ENCODE assay signal across 8 cellular contexts in the genomic region with DNA sequence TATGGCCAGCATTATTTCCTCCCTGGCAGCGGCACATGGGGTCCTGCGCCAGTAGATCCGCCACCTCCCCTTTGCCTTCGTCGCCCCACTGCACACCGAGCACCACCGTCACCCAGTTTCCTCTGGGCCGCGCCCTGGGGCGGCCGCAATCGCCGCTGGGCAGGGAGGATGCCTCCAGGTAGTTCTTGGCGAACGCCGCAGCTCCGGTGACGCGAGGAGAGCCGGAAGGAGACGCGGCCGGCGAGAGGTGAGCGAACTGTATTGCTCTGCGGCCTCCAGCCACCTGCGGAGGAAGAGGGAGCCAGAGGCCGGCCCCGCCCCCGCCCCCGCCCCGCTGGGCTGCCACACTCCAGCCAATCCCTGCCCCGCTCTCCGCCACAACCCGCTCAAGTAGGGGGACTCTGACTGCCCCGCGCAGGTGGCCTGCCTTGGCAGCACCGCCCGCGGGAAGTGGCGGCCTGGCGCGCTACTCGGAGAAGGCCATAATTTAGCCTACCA. TPM values are rescaled to one million over a fixed set of nuclear protein-coding genes. Genes with fewer than 3 reads are reported as not detected.
A peak's percentile ranks its signal among the peaks of the same experiment; 100 is the strongest.
DNase-seq lines count a peak whose midpoint lies in the region; ATAC-seq and TF ChIP-seq lines count a peak whose summit lies in the region.

No MANE protein-coding gene starts in this region.

- peaks cover 35% of the 10 kb centered on the region for H3K4me1 Mint-ChIP-seq in activated CD8-positive, alpha-beta T cell treated with anti-CD3 and anti-CD28 coated beads, Interleukin-2, amount 10 ng/mL, durations not matched to agents 7 days and 5 days (ENCODE audit: low read depth)

- H3K9me3 Mint-ChIP-seq in activated CD8-positive, alpha-beta T cell treated with anti-CD3 and anti-CD28 coated beads, Interleukin-2, amount 10 ng/mL, durations not matched to agents 7 days and 5 days (ENCODE audit: insufficient read depth): peaks cover 5% of the 10 kb centered on the region

- peak overlapping the region; percentile 56 for H3K4me3 Mint-ChIP-seq in activated CD8-positive, alpha-beta T cell treated with anti-CD3 and anti-CD28 coated beads, Interleukin-2, amount 10 ng/mL, durations not matched to agents 7 days and 5 days

- TF ChIP-seq CTCF in KMS-11 (conservative IDR thresholded peaks at IDR 0.05; ENCODE audit: low read depth, low read length): no peak
- no peak for TF ChIP-seq CTCF in esophagus muscularis mucosa (IDR thresholded peaks at IDR 0.05)

- CTCF ChIA-PET in activated CD8-positive, alpha-beta T cell treated with anti-CD3 and anti-CD28 coated beads, Interleukin-2, amount 10 ng/mL, durations not matched to agents 7 days and 5 days (lab: Charles Lee): no interaction called here

- H3K9ac ChIP-seq in KMS-11 (peak overlapping the region; percentile 4; the same call in 1 of the 2 replicates), rectal smooth muscle tissue (ENCODE audit: low read length) (no peak overlapping the region)

- POLR2A ChIA-PET in activated CD8-positive, alpha-beta T cell treated with anti-CD3 and anti-CD28 coated beads, Interleukin-2, amount 10 ng/mL, durations not matched to agents 7 days and 5 days (lab: Charles Lee): interaction anchor here (0.6 to 1.4 kb wide), 3 partner anchors 12 to 149 kb away, joined by 3 read pairs; partner anchors contain the start of genes SLFN11 and SLFN13

- no peaks in the 10 kb centered on the region for H3K27me3 Mint-ChIP-seq in activated CD8-positive, alpha-beta T cell treated with anti-CD3 and anti-CD28 coated beads, Interleukin-2, amount 10 ng/mL, durations not matched to agents 7 days and 5 days (ENCODE audit: low read depth)

- 18% methylated on average over 17 of the region's 44 CpGs for WGBS in esophagus muscularis mucosa

- no peak overlapping the region for H3K27ac ChIP-seq in KMS-11
- H3K27ac ChIP-seq in esophagus muscularis mucosa (replicated peaks in 1 of 4): no peak overlapping the region
- no peak overlapping the region for H3K27ac ChIP-seq in rectal smooth muscle tissue (ENCODE audit: low read depth, low read length)

- H3K4me2 ChIP-seq in KMS-11: peak overlapping the region; percentile 24; the same call in 1 of the 2 replicates

- H3K36me3 Mint-ChIP-seq in activated CD8-positive, alpha-beta T cell treated with anti-CD3 and anti-CD28 coated beads, Interleukin-2, amount 10 ng/mL, durations not matched to agents 7 days and 5 days (ENCODE audit: low read depth): peaks cover 67% of the 10 kb centered on the region

- H3K4me1 ChIP-seq in KMS-11 (ENCODE audit: low read depth, poor library complexity, severe bottlenecking): peaks cover 7% of the 10 kb centered on the region
- peaks cover 4 to 8% (median 7%) of the 10 kb centered on the region in 4 donors for H3K4me1 ChIP-seq in esophagus muscularis mucosa
- no peaks in the 10 kb centered on the region for H3K4me1 ChIP-seq in rectal smooth muscle tissue (ENCODE audit: control insufficient read depth, insufficient read depth, low read length)

- H3K36me3 ChIP-seq in KMS-11 (ENCODE audit: insufficient read depth): no peaks in the 10 kb centered on the region
- H3K36me3 ChIP-seq in esophagus muscularis mucosa: no peaks in the 10 kb centered on the region
- H3K36me3 ChIP-seq in rectal smooth muscle tissue (ENCODE audit: control insufficient read depth, insufficient read depth, low read length): no peaks in the 10 kb centered on the region

- no peaks in the 10 kb centered on the region for H4K20me1 ChIP-seq in KMS-11 (ENCODE audit: insufficient read depth)

- TF ChIP-seq EP300 in esophagus muscularis mucosa (IDR thresholded peaks at IDR 0.05): no peak

- H3K27me3 ChIP-seq in KMS-11 (ENCODE audit: insufficient read depth, low read depth) (no peaks in the 10 kb centered on the region), esophagus muscularis mucosa (peaks cover 0 to 50% (median 3%) of the 10 kb centered on the region in 4 donors), rectal smooth muscle tissue (ENCODE audit: control insufficient read depth, insufficient read depth, low read length) (no peaks in the 10 kb centered on the region)

- H3K79me2 ChIP-seq in KMS-11 (ENCODE audit: insufficient read depth, low read depth): no peaks in the 10 kb centered on the region

- DNase-seq in Daoy (ENCODE audit: low read depth): peak; percentile 42
- peak; percentile 78 for DNase-seq in activated CD8-positive, alpha-beta T cell treated with anti-CD3 and anti-CD28 coated beads, Interleukin-2, amount 10 ng/mL, durations not matched to agents 7 days and 5 days
- DNase-seq in esophagus muscularis mucosa (ENCODE audit: extremely low spot score): no peak
- DNase-seq in nucleus accumbens (lab: John Stamatoyannopoulos, UW): no peak
- DNase-seq in superior temporal gyrus (ENCODE audit: extremely low spot score): no peak

- H3K4me3 ChIP-seq in KMS-11 (IDR thresholded peaks at IDR 0.05; ENCODE audit: insufficient read depth, low read depth, low read length) (no peak overlapping the region), esophagus muscularis mucosa (peak overlapping the region; percentile 37 to 51 (median 40)), rectal smooth muscle tissue (ENCODE audit: low read length) (peak overlapping the region; percentile 23)

- ATAC-seq in GM21515 (IDR thresholded peaks at IDR 0.05; ENCODE audit: unreplicated experiment): peak; percentile 91
- peak; percentile 93 for ATAC-seq in activated CD8-positive, alpha-beta T cell treated with anti-CD3 and anti-CD28 coated beads, Interleukin-2, amount 10 ng/mL, durations not matched to agents 7 days and 5 days

- no peak for TF ChIP-seq POLR2A in esophagus muscularis mucosa (IDR thresholded peaks at IDR 0.05; ENCODE audit: low read depth)

- peak overlapping the region; percentile 50; the same call in 1 of the 2 replicates for H2AFZ ChIP-seq in KMS-11 (ENCODE audit: low read depth)

- peak overlapping the region; percentile 87 for H3K27ac Mint-ChIP-seq in activated CD8-positive, alpha-beta T cell treated with anti-CD3 and anti-CD28 coated beads, Interleukin-2, amount 10 ng/mL, durations not matched to agents 7 days and 5 days

- H3K9me3 ChIP-seq in esophagus muscularis mucosa: no peaks in the 10 kb centered on the region

- intact Hi-C loops in esophagus muscularis mucosa (cut with DNase I): no loop called here

RNA-seq across cellular contexts. Expression of gene SLFN13, which starts 11.8 kb away (rescaled TPM):
- total RNA-seq in Daoy (2014; rRNA removed; shearing (Covaris generic)): 0.86 and 2.3 TPM in 2 replicates
- 10 to 100 TPM; 56.2 to 56.3 TPM for total RNA-seq in activated CD8-positive, alpha-beta T cell treated with anti-CD3 and anti-CD28 coated beads, Interleukin-2, amount 10 ng/mL, durations not matched to agents 7 days and 5 days
- total RNA-seq in esophagus muscularis mucosa: 10 to 100 TPM in 1 of 4 donors, 1 to 10 TPM in 3; 5.1 to 15.0 (median 5.4) TPM

RNA-seq across cellular contexts. Expression of gene SLFN12, which starts 28.1 kb away (rescaled TPM):
- 21.4 and 24.3 TPM in 2 replicates for total RNA-seq in Daoy (2014; rRNA removed; shearing (Covaris generic))
- total RNA-seq in activated CD8-positive, alpha-beta T cell treated with anti-CD3 and anti-CD28 coated beads, Interleukin-2, amount 10 ng/mL, durations not matched to agents 7 days and 5 days: 10 to 100 TPM; 11.2 to 12.4 TPM
- 10 to 100 TPM in 1 of 4 donors, 1 to 10 TPM in 3; 6.6 to 11.2 (median 7.7) TPM for total RNA-seq in esophagus muscularis mucosa

Comparison
In these comparisons a context has a peak if more than half of its experiments do, and no peak if none do; other contexts are left out.
1. DNase-seq: peak in Daoy (single experiment) and activated CD8-positive, alpha-beta T cell treated with anti-CD3 and anti-CD28 coated beads, Interleukin-2, amount 10 ng/mL, durations not matched to agents 7 days and 5 days (single experiment); none in esophagus muscularis mucosa (single experiment), nucleus accumbens (0 of 56) and superior temporal gyrus (single experiment).